Comparison of ENCODE assay signal across 12 cellular contexts in genomic region chr10:31064334-31064733, GRCh38. TPM values are rescaled to one million over a fixed set of nuclear protein-coding genes. Genes with fewer than 3 reads are reported as not detected.
DNase-seq lines count a peak whose midpoint lies in the region; ATAC-seq lines count a peak whose summit lies in the region.
"Had no signal": no experiment of that assay in that cellular context is flagged by ENCODE, and none has a peak within 500 bp of the region (broad histone marks: within the 10 kb centered on the region; RNA-seq: fewer than 3 reads in every experiment).

No MANE protein-coding gene starts in this region.

- CTCF ChIA-PET in CD4-positive, alpha-beta memory T cell (lab: Charles Lee; ENCODE audit: partially characterized antibody), result no interaction called here

- POLR2A ChIA-PET in CD4-positive, alpha-beta memory T cell (lab: Charles Lee; ENCODE audit: partially characterized antibody), result no interaction called here

- H3K27ac ChIP-seq in CD4-positive, alpha-beta memory T cell (ENCODE audit: low read depth, low read length), result no peak overlapping the region

- no peak overlapping the region for H3K4me3 Mint-ChIP-seq in CD4-positive, alpha-beta memory T cell
- H3K4me3 Mint-ChIP-seq: neural crest cell had no signal

- DNase-seq in Right ventricle myocardium inferior (ENCODE audit: missing footprints) (no peak), cardiac septum (ENCODE audit: low spot score) (no peak), fibroblast of peridontal ligament (ENCODE audit: extremely low read depth) (peak; percentile 89), non-pigmented ciliary epithelial cell (ENCODE audit: low read depth) (peak; percentile 63), SHP77 treated with DMSO at 0.1 percent for 48 hours (lab: John Stamatoyannopoulos, UW) (no peak)
- no peak for DNase-seq in CD4-positive, alpha-beta memory T cell
- DNase-seq: cortex of kidney, NCI-H146, PC-3 had no signal

- H3K4me1 ChIP-seq in CD4-positive, alpha-beta memory T cell (ENCODE audit: insufficient read depth, low read length), result no peaks in the 10 kb centered on the region

- H3K36me3 ChIP-seq in CD4-positive, alpha-beta memory T cell (ENCODE audit: insufficient read depth, low read length), result no peaks in the 10 kb centered on the region

- no peaks in the 10 kb centered on the region for H3K4me1 Mint-ChIP-seq in CD4-positive, alpha-beta memory T cell
- H3K4me1 Mint-ChIP-seq: neural crest cell had no signal

- no peaks in the 10 kb centered on the region for H3K27me3 ChIP-seq in CD4-positive, alpha-beta memory T cell (ENCODE audit: insufficient read depth, low read length)

- no peak overlapping the region for H3K27ac Mint-ChIP-seq in CD4-positive, alpha-beta memory T cell

- intact Hi-C loops in Right ventricle myocardium inferior (cut with DNase I) (no loop called here), cardiac septum (cut with DNase I) (loop anchor here (5.0 kb wide), 1 partner anchor 88 kb away; no protein-coding TSS in a partner anchor)
- intact Hi-C loops in CD4-positive, alpha-beta memory T cell (cut with micrococcal nuclease), result no loop called here

- ATAC-seq in Right ventricle myocardium inferior (peak; percentile 86), GM21825 (IDR thresholded peaks at IDR 0.05; ENCODE audit: unreplicated experiment) (no peak), HG02840 (IDR thresholded peaks at IDR 0.05; ENCODE audit: low FRiP score, unreplicated experiment) (no peak)
- ATAC-seq: PC-3 had no signal

- no peak overlapping the region for H3K4me3 ChIP-seq in CD4-positive, alpha-beta memory T cell (ENCODE audit: low read length in 2 of 2)

- H3K36me3 Mint-ChIP-seq in CD4-positive, alpha-beta memory T cell, result no peaks in the 10 kb centered on the region

- no peaks in the 10 kb centered on the region for H3K9me3 Mint-ChIP-seq in CD4-positive, alpha-beta memory T cell

- peaks cover 19 to 38% of the 10 kb centered on the region in 2 donors for H3K27me3 Mint-ChIP-seq in CD4-positive, alpha-beta memory T cell

- no peaks in the 10 kb centered on the region for H3K9me3 ChIP-seq in CD4-positive, alpha-beta memory T cell (ENCODE audit: control insufficient read depth in 1 of 2, low read length in 2 of 2)

RNA-seq across cellular contexts. Expression of gene ZNF438, which starts 32.7 kb away (rescaled TPM):
- total RNA-seq in Right ventricle myocardium inferior (12.8 TPM), cardiac septum (12.5 TPM)
- 1 to 10 TPM; 3.7 to 4.1 TPM for total RNA-seq in CD4-positive, alpha-beta memory T cell
- polyA plus RNA-seq in CD4-positive, alpha-beta memory T cell, result 1 to 10 TPM; 2.0 to 4.5 TPM

Comparison
In these comparisons a context has a peak if more than half of its experiments do, and no peak if none do; other contexts are left out.
1. DNase-seq: peak in fibroblast of peridontal ligament (single experiment) and non-pigmented ciliary epithelial cell (single experiment); none in Right ventricle myocardium inferior (single experiment), cardiac septum (single experiment), SHP77 treated with DMSO at 0.1 percent for 48 hours (single experiment) and CD4-positive, alpha-beta memory T cell (0 of 5).